ENCODE assay signal across 28 cellular contexts in the genomic region with DNA sequence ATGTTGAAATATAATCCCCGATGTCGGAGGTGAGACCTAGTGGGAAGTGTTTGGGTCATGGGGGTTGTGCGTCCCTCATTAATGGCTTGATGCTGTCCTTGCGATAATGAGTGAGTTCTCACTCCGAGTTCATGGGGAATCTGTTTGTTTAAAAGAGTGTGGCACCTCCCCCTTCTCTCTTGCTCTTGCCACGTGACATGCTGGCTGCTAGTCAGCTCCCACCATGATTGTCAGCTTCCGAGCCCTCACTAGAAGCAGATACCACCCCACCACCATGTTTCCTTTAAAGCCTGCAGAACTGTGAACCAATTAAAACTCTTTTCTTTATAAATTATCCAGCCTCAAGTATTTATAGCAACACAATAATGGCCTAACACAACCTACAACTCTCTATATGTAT.
"Had no signal": no experiment of that assay in that cellular context is flagged by ENCODE, and none has a peak within 500 bp of the region (broad histone marks: within the 10 kb centered on the region; RNA-seq: fewer than 3 reads in every experiment).

No MANE protein-coding gene starts in this region.

- H3K4me3 ChIP-seq: left lung, lower lobe of right lung, mucosa of descending colon, psoas muscle, right lobe of liver, smooth muscle cell, stomach, testis, thyroid gland, transverse colon, upper lobe of left lung, vagina had no signal

- H3K27me3 ChIP-seq: left lung, neutrophil, right lobe of liver, stomach, testis, thyroid gland, transverse colon, upper lobe of left lung, vagina had no signal

- H2AFZ ChIP-seq: parathyroid adenoma had no signal

- ATAC-seq: left colon; left lung; lower lobe of right lung; mucosa of descending colon; naive thymus-derived CD4-positive, alpha-beta T cell; natural killer cell treated with Interleukin-12 subunit alpha and Interleukin-12 subunit beta and Interleukin-15 and Interleukin-18, amount 100 ng/mL, for 72 hours; psoas muscle; right lobe of liver; stimulated activated naive B cell treated with anti-CD40 and anti-IgM and Interleukin-4, amounts not matched to agents 10 μg/mL and 1 μg/mL and 100 μg/mL, for 72 hours; stimulated activated naive CD8-positive, alpha-beta T cell treated with anti-CD3 and anti-CD28 coated beads, Interleukin-15, Interleukin-2, amounts not matched to agents 100 U/mL and 50 U/mL, for 24 hours had no signal

- FAIRE-seq: islet of Langerhans, kidney had no signal

- H3K27ac ChIP-seq: left lung, lower lobe of right lung, neutrophil, parathyroid adenoma, psoas muscle, right lobe of liver, stomach, testis, thyroid gland, transverse colon, upper lobe of left lung, vagina had no signal

- H3K4me2 ChIP-seq: smooth muscle cell had no signal

- H3K4me1 ChIP-seq: lower lobe of right lung, parathyroid adenoma, psoas muscle, right lobe of liver, testis, thyroid gland, transverse colon had no signal

- H3K9ac ChIP-seq: parathyroid adenoma had no signal

- H3K9me3 ChIP-seq: left lung, lower lobe of right lung, mucosa of descending colon, neutrophil, psoas muscle, right lobe of liver, stomach, testis, thyroid gland, transverse colon, upper lobe of left lung, vagina had no signal

- H3K36me3 ChIP-seq: left lung, lower lobe of right lung, neutrophil, right lobe of liver, stomach, thyroid gland, transverse colon, upper lobe of left lung, vagina had no signal

- DNase-seq: hypothalamus; immature natural killer cell; kidney; left colon; left lung; lower lobe of right lung; mammary epithelial cell; midbrain; mucosa of descending colon; naive thymus-derived CD4-positive, alpha-beta T cell; occipital lobe; psoas muscle; right lobe of liver; stimulated activated CD4-positive, alpha-beta T cell treated with anti-CD3 and anti-CD28 coated beads, Interleukin-1b, Interleukin-23, amount 100 ng/mL, for 48 hours; stimulated activated CD4-positive, alpha-beta T cell treated with anti-CD3 and anti-CD28 coated beads, Interleukin-2, amount 100 ng/mL, for 48 hours; stimulated activated naive B cell treated with anti-CD40 and anti-IgM and Interleukin-4, amounts not matched to agents 10 μg/mL and 1 μg/mL and 100 μg/mL, for 72 hours; stimulated activated naive CD8-positive, alpha-beta T cell treated with anti-CD3 and anti-CD28 coated beads, Interleukin-15, Interleukin-2, amounts not matched to agents 100 U/mL and 50 U/mL, for 24 hours; stomach; testis; thyroid gland; transverse colon; upper lobe of left lung had no signal
